In genomic region chr2:43879261-43879660, GRCh38 we compare ENCODE assay signal across 34 cellular contexts. TPM values are rescaled to one million over a fixed set of nuclear protein-coding genes. Genes with fewer than 3 reads are reported as not detected.
DNase-seq lines count a peak whose midpoint lies in the region; ATAC-seq lines count a peak whose summit lies in the region.
"Had no signal": no experiment of that assay in that cellular context is flagged by ENCODE, and none has a peak within 500 bp of the region (broad histone marks: within the 10 kb centered on the region; RNA-seq: fewer than 3 reads in every experiment).

No MANE protein-coding gene starts in this region.

- H3K9me3 ChIP-seq in GM23248 (ENCODE audit: low read depth), result no peaks in the 10 kb centered on the region
- H3K9me3 ChIP-seq: BLaER1, psoas muscle, sigmoid colon, tibial artery, vagina had no signal

- ATAC-seq in GM19455 (IDR thresholded peaks at IDR 0.05; ENCODE audit: unreplicated experiment), result no peak
- ATAC-seq: effector memory CD8-positive, alpha-beta T cell; foreskin keratinocyte; GM23338; natural killer cell; psoas muscle had no signal

- WGBS in GM23248 (ENCODE audit: low coverage in 1 of 2, low lambda C conversion rate in 2 of 2, missing lambda C conversion rate in 2 of 2), 2 experiments, result 55% methylated on average over 5 of the region's 5 CpGs

- in situ Hi-C loops in GM23248 (cut with MboI), result loop anchor here (10.0 kb wide), 1 partner anchor 264 kb away; no protein-coding TSS in a partner anchor

- H3K4me1 ChIP-seq in GM23248 (ENCODE audit: insufficient read depth), result no peaks in the 10 kb centered on the region
- H3K4me1 ChIP-seq: BLaER1, foreskin keratinocyte, psoas muscle, sigmoid colon had no signal

- H3K36me3 ChIP-seq in GM23248 (ENCODE audit: low read depth), result no peaks in the 10 kb centered on the region
- H3K36me3 ChIP-seq: BLaER1, cardiac muscle cell, sigmoid colon, tibial artery, vagina had no signal

- H3K9ac ChIP-seq in GM23248, result no peak overlapping the region
- H3K9ac ChIP-seq: BLaER1 had no signal

- H3K4me3 ChIP-seq in GM23248, result no peak overlapping the region
- H3K4me3 ChIP-seq: BLaER1, cardiac muscle cell, coronary artery, GM23338, lung, psoas muscle, sigmoid colon, tibial artery, vagina had no signal

- no peaks in the 10 kb centered on the region for H3K9me2 ChIP-seq in GM23248 (ENCODE audit: insufficient read depth)

- no peaks in the 10 kb centered on the region for H3K27me3 ChIP-seq in GM23248 (replicated peaks; ENCODE audit: insufficient read depth)
- H3K27me3 ChIP-seq: BLaER1, cardiac muscle cell, vagina had no signal

- no peaks in the 10 kb centered on the region for H4K20me1 ChIP-seq in GM23248 (ENCODE audit: insufficient read depth)
- H4K20me1 ChIP-seq: BLaER1 had no signal

- H3F3A ChIP-seq in GM23248 (ENCODE audit: insufficient read depth), result peaks cover 10% of the 10 kb centered on the region; the same call in 1 of the 2 replicates

- intact Hi-C loops in head of caudate nucleus (cut with DNase I), result no loop called here

- no peak overlapping the region for H2AFZ ChIP-seq in GM23248
- H2AFZ ChIP-seq: GM23338 had no signal

- H3K4me2 ChIP-seq in GM23248 (ENCODE audit: unreplicated experiment), result no peak overlapping the region
- H3K4me2 ChIP-seq: BLaER1, GM23338 had no signal

- no peaks in the 10 kb centered on the region for H3K79me2 ChIP-seq in GM23248 (ENCODE audit: insufficient read depth)

- DNase-seq in A172 (ENCODE audit: low spot score) (peak; percentile 32), GM23248 (peak; percentile 5), RPMI7951 (ENCODE audit: low read depth) (peak; percentile 21), fibroblast of gingiva (ENCODE audit: low read depth) (peak; percentile 28), RKO (ENCODE audit: low spot score) (no peak), head of caudate nucleus (no peak), globus pallidus (ENCODE audit: low spot score) (no peak)
- DNase-seq: activated CD4-positive, alpha-beta T cell treated with anti-CD3 and anti-CD28 coated beads, Interleukin-2, amount 10 ng/mL, durations not matched to agents 7 days and 5 days; activated effector memory CD4-positive, alpha-beta T cell treated with Interleukin-2 at 50 U/mL for 16 hours; DMS53; effector memory CD8-positive, alpha-beta T cell; foreskin keratinocyte; natural killer cell; NCI-H1092 treated with DMSO at 0.1 percent for 48 hours; NCI-H1694 treated with DMSO at 0.1 percent for 48 hours; NCI-H2171 treated with DMSO at 0.1 percent for 48 hours; NCI-H510A; psoas muscle; SHP77 treated with DMSO at 0.1 percent for 48 hours; sigmoid colon; stimulated activated CD4-positive, alpha-beta T cell treated with anti-CD3 and anti-CD28 coated beads, Interleukin-4, amount 100 ng/mL, for 24 hours; tibial artery had no signal

- no peak overlapping the region for H3K27ac ChIP-seq in GM23248
- H3K27ac ChIP-seq: BLaER1, cardiac muscle cell, coronary artery, foreskin keratinocyte, psoas muscle, sigmoid colon, tibial artery, vagina had no signal

RNA-seq across cellular contexts. Expression of gene ABCG8, which starts 40.5 kb away (rescaled TPM):
- total RNA-seq in A172 (2014; rRNA removed; shearing (Covaris generic)), result not detected in 2 replicates
- total RNA-seq in GM23248 (2014; rRNA removed; shearing (Covaris generic)), result not detected in 2 replicates
- polyA plus RNA-seq in GM23248 (2016; fragmentation: Nextera tagmentation; extraction: Ambion mirVana), result 0.04 TPM in 1 of 2 replicates, not detected in the other
- total RNA-seq in RPMI7951 (2014; rRNA removed; shearing (Covaris generic)), result not detected in 2 replicates
- total RNA-seq: activated CD4-positive, alpha-beta T cell treated with anti-CD3 and anti-CD28 coated beads, Interleukin-2, amount 10 ng/mL, durations not matched to agents 7 days and 5 days; activated CD8-positive, alpha-beta memory T cell treated with anti-CD3 and anti-CD28 coated beads for 36 hours; cardiac muscle cell; epithelial cell of proximal tubule; foreskin keratinocyte; mononuclear cell; natural killer cell; psoas muscle; sigmoid colon; vagina had no signal
- polyA plus RNA-seq: AG04450, foreskin keratinocyte, lung had no signal

RNA-seq across cellular contexts. Expression of gene ABCG5, which starts 40.6 kb away (rescaled TPM):
- not detected in 2 replicates for total RNA-seq in A172 (2014; rRNA removed; shearing (Covaris generic))
- total RNA-seq in GM23248 (2014; rRNA removed; shearing (Covaris generic)), result not detected in 2 replicates
- polyA plus RNA-seq in GM23248 (2016; fragmentation: Nextera tagmentation; extraction: Ambion mirVana), result not detected in 2 replicates
- not detected in 2 replicates for total RNA-seq in RPMI7951 (2014; rRNA removed; shearing (Covaris generic))
- total RNA-seq: activated CD4-positive, alpha-beta T cell treated with anti-CD3 and anti-CD28 coated beads, Interleukin-2, amount 10 ng/mL, durations not matched to agents 7 days and 5 days; activated CD8-positive, alpha-beta memory T cell treated with anti-CD3 and anti-CD28 coated beads for 36 hours; cardiac muscle cell; epithelial cell of proximal tubule; foreskin keratinocyte; GM23338; mononuclear cell; natural killer cell; omental fat pad; psoas muscle; sigmoid colon; vagina had no signal
- polyA plus RNA-seq: AG04450, cardiac muscle cell, foreskin keratinocyte, lung had no signal

Comparison
In these comparisons a context has a peak if more than half of its experiments do, and no peak if none do; other contexts are left out.
1. DNase-seq: peak in A172 (single experiment), GM23248 (single experiment), RPMI7951 (single experiment) and fibroblast of gingiva (single experiment); none in RKO (single experiment), head of caudate nucleus (0 of 42) and globus pallidus (single experiment).